In the genomic region with DNA sequence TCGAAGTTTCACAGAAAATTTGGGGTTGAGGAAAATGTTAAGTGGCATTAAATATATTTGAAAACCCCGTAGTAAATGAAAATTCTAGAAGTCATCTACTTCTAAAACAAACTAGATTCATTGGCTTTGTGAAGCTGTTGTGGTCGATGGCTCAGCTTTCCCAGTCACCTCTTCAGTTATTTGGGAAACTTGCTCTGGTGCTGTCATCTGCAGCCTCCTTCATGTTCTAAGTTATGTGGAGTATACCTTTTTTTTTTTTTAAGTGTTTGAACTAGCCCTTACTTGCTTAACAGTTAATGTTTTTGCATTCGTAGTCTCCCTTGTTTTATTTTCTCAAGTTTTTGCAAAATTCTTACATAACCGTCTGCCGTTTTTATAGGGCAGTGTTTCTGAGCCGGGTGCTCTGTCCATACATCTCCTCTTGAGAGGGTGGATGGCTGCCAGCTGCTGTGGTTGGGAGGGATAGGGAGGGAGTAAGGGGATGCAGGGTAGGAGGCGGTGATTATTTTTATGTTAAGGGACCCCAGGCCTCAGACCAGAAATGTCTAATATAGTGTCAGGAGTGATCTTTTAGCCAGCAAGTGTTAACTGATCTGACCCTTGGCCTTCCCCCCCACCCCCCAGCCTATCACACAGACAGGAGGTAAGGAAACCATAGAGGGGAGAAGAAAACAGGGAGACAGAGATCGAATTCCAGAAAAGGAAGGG, we compare ENCODE assay signal across 1 cellular context.
TF ChIP-seq lines count a peak whose summit lies in the region.

No MANE protein-coding gene starts in this region.

TF ChIP-seq in K562, 482 proteins besides CTCF, POLR2A, EP300 and RAD21 (continued from another document and continues in another):
- TF ChIP-seq, protein P1, sequence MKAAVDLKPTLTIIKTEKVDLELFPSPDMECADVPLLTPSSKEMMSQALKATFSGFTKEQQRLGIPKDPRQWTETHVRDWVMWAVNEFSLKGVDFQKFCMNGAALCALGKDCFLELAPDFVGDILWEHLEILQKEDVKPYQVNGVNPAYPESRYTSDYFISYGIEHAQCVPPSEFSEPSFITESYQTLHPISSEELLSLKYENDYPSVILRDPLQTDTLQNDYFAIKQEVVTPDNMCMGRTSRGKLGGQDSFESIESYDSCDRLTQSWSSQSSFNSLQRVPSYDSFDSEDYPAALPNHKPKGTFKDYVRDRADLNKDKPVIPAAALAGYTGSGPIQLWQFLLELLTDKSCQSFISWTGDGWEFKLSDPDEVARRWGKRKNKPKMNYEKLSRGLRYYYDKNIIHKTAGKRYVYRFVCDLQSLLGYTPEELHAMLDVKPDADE (conservative IDR thresholded peaks at IDR 0.05; ENCODE audit: control insufficient read depth, low read depth, low read length): no peak
- no peak for TF ChIP-seq KLF16 (IDR thresholded peaks at IDR 0.05)
- TF ChIP-seq, protein P2, sequence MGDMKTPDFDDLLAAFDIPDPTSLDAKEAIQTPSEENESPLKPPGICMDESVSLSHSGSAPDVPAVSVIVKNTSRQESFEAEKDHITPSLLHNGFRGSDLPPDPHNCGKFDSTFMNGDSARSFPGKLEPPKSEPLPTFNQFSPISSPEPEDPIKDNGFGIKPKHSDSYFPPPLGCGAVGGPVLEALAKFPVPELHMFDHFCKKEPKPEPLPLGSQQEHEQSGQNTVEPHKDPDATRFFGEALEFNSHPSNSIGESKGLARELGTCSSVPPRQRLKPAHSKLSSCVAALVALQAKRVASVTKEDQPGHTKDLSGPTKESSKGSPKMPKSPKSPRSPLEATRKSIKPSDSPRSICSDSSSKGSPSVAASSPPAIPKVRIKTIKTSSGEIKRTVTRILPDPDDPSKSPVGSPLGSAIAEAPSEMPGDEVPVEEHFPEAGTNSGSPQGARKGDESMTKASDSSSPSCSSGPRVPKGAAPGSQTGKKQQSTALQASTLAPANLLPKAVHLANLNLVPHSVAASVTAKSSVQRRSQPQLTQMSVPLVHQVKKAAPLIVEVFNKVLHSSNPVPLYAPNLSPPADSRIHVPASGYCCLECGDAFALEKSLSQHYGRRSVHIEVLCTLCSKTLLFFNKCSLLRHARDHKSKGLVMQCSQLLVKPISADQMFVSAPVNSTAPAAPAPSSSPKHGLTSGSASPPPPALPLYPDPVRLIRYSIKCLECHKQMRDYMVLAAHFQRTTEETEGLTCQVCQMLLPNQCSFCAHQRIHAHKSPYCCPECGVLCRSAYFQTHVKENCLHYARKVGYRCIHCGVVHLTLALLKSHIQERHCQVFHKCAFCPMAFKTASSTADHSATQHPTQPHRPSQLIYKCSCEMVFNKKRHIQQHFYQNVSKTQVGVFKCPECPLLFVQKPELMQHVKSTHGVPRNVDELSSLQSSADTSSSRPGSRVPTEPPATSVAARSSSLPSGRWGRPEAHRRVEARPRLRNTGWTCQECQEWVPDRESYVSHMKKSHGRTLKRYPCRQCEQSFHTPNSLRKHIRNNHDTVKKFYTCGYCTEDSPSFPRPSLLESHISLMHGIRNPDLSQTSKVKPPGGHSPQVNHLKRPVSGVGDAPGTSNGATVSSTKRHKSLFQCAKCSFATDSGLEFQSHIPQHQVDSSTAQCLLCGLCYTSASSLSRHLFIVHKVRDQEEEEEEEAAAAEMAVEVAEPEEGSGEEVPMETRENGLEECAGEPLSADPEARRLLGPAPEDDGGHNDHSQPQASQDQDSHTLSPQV (IDR thresholded peaks at IDR 0.05): no peak
- TF ChIP-seq, protein P3, sequence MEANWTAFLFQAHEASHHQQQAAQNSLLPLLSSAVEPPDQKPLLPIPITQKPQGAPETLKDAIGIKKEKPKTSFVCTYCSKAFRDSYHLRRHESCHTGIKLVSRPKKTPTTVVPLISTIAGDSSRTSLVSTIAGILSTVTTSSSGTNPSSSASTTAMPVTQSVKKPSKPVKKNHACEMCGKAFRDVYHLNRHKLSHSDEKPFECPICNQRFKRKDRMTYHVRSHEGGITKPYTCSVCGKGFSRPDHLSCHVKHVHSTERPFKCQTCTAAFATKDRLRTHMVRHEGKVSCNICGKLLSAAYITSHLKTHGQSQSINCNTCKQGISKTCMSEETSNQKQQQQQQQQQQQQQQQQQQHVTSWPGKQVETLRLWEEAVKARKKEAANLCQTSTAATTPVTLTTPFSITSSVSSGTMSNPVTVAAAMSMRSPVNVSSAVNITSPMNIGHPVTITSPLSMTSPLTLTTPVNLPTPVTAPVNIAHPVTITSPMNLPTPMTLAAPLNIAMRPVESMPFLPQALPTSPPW (CRISPR knock-in tag; IDR thresholded peaks at IDR 0.05): peak; percentile 29
- no peak for TF ChIP-seq ZNF175 (CRISPR knock-in tag; IDR thresholded peaks at IDR 0.05; ENCODE audit: low read depth)
- TF ChIP-seq SREBF2 (CRISPR knock-in tag; IDR thresholded peaks at IDR 0.05): no peak
- no peak for TF ChIP-seq CSDE1 (IDR thresholded peaks at IDR 0.05)
- TF ChIP-seq, protein P4, sequence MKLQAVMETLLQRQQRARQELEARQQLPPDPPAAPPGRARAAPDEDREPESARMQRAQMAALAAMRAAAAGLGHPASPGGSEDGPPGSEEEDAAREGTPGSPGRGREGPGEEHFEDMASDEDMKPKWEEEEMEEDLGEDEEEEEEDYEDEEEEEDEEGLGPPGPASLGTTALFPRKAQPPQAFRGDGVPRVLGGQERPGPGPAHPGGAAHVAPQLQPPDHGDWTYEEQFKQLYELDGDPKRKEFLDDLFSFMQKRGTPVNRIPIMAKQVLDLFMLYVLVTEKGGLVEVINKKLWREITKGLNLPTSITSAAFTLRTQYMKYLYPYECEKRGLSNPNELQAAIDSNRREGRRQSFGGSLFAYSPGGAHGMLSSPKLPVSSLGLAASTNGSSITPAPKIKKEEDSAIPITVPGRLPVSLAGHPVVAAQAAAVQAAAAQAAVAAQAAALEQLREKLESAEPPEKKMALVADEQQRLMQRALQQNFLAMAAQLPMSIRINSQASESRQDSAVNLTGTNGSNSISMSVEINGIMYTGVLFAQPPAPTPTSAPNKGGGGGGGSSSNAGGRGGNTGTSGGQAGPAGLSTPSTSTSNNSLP (IDR thresholded peaks at IDR 0.05; ENCODE audit: borderline replicate concordance, low read depth, low read length): no peak
- TF ChIP-seq NR2C1 (IDR thresholded peaks at IDR 0.05): peak; percentile 15; the same call in 1 of the 2 replicates
- peak; percentile 44; the same call in 1 of the 2 replicates for TF ChIP-seq NR2C1 (tag; IDR thresholded peaks at IDR 0.05)
- no peak for TF ChIP-seq GATAD2A (IDR thresholded peaks at IDR 0.05)
- TF ChIP-seq, protein P5, sequence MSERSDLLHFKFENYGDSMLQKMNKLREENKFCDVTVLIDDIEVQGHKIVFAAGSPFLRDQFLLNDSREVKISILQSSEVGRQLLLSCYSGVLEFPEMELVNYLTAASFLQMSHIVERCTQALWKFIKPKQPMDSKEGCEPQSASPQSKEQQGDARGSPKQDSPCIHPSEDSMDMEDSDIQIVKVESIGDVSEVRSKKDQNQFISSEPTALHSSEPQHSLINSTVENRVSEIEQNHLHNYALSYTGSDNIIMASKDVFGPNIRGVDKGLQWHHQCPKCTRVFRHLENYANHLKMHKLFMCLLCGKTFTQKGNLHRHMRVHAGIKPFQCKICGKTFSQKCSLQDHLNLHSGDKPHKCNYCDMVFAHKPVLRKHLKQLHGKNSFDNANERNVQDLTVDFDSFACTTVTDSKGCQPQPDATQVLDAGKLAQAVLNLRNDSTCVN (CRISPR knock-in tag; IDR thresholded peaks at IDR 0.05): no peak
- no peak for TF ChIP-seq ZKSCAN3 (CRISPR knock-in tag; IDR thresholded peaks at IDR 0.05)
- no peak for TF ChIP-seq ADNP (tag; IDR thresholded peaks at IDR 0.05)
- TF ChIP-seq U2AF1 (optimal IDR thresholded peaks at IDR 0.05; ENCODE audit: low read depth, low read length): no peak
- no peak for TF ChIP-seq HNRNPL (IDR thresholded peaks at IDR 0.05; ENCODE audit: low read depth, low read length)
- TF ChIP-seq PTBP1 (IDR thresholded peaks at IDR 0.05; ENCODE audit: low read depth, low read length): no peak
- TF ChIP-seq ZNF347 (CRISPR knock-in tag; IDR thresholded peaks at IDR 0.05; ENCODE audit: low read depth): no peak
- TF ChIP-seq TCF7L2 (IDR thresholded peaks at IDR 0.05; ENCODE audit: low read depth, low read length): no peak
- no peak for TF ChIP-seq POLR2AphosphoS2 (IDR thresholded peaks at IDR 0.05; ENCODE audit: low read length)
- no peak for TF ChIP-seq ZNF212 (CRISPR knock-in tag; IDR thresholded peaks at IDR 0.05)
- TF ChIP-seq, protein P6, sequence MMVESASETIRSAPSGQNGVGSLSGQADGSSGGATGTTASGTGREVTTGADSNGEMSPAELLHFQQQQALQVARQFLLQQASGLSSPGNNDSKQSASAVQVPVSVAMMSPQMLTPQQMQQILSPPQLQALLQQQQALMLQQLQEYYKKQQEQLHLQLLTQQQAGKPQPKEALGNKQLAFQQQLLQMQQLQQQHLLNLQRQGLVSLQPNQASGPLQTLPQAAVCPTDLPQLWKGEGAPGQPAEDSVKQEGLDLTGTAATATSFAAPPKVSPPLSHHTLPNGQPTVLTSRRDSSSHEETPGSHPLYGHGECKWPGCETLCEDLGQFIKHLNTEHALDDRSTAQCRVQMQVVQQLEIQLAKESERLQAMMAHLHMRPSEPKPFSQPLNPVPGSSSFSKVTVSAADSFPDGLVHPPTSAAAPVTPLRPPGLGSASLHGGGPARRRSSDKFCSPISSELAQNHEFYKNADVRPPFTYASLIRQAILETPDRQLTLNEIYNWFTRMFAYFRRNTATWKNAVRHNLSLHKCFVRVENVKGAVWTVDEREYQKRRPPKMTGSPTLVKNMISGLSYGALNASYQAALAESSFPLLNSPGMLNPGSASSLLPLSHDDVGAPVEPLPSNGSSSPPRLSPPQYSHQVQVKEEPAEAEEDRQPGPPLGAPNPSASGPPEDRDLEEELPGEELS (CRISPR knock-in tag; IDR thresholded peaks at IDR 0.05; ENCODE audit: borderline replicate concordance): no peak
- TF ChIP-seq ZNF384 (IDR thresholded peaks at IDR 0.05; ENCODE audit: low read depth, low read length): no peak
- no peak for TF ChIP-seq C11orf30 (IDR thresholded peaks at IDR 0.05; ENCODE audit: low read depth)
- no peak for TF ChIP-seq KAT2B (IDR thresholded peaks at IDR 0.05; ENCODE audit: low read depth, low read length)
- TF ChIP-seq ZNF121 (CRISPR knock-in tag; conservative IDR thresholded peaks at IDR 0.05): no peak
- TF ChIP-seq, protein P7, sequence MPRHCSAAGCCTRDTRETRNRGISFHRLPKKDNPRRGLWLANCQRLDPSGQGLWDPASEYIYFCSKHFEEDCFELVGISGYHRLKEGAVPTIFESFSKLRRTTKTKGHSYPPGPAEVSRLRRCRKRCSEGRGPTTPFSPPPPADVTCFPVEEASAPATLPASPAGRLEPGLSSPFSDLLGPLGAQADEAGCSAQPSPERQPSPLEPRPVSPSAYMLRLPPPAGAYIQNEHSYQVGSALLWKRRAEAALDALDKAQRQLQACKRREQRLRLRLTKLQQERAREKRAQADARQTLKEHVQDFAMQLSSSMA (CRISPR knock-in tag; IDR thresholded peaks at IDR 0.05): no peak
- 0 out of 2 replicates have a peak, but pooled peaks have one; percentile 43 for TF ChIP-seq SMARCE1 (IDR thresholded peaks at IDR 0.05)
- TF ChIP-seq EWSR1 (IDR thresholded peaks at IDR 0.05; ENCODE audit: borderline replicate concordance, low read depth, partially characterized antibody): no peak
- TF ChIP-seq KDM5B (IDR thresholded peaks at IDR 0.05; ENCODE audit: insufficient replicate concordance, low read depth, low read length): no peak
- no peak for TF ChIP-seq GABPB1 (CRISPR knock-in tag; IDR thresholded peaks at IDR 0.05)
- TF ChIP-seq CCAR2 (IDR thresholded peaks at IDR 0.05; ENCODE audit: low read depth, low read length): no peak
- TF ChIP-seq TFAM (CRISPR knock-in tag; conservative IDR thresholded peaks at IDR 0.05): no peak
- TF ChIP-seq, protein P8, sequence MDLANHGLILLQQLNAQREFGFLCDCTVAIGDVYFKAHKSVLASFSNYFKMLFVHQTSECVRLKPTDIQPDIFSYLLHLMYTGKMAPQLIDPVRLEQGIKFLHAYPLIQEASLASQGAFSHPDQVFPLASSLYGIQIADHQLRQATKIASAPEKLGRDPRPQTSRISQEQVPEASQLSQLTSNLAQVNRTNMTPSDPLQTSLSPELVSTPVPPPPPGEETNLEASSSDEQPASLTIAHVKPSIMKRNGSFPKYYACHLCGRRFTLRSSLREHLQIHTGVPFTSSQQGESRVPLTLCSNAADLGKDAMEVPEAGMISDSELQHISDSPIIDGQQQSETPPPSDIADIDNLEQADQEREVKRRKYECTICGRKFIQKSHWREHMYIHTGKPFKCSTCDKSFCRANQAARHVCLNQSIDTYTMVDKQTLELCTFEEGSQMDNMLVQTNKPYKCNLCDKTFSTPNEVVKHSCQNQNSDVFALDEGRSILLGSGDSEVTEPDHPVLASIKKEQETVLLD (IDR thresholded peaks at IDR 0.05): 0 out of 2 replicates have a peak, but pooled peaks have one; percentile 24
